21 cellular contexts compared by ENCODE assay signal in genomic region chr17:1069847-1070246, GRCh38.
"Had no signal": no experiment of that assay in that cellular context is flagged by ENCODE, and none has a peak within 500 bp of the region (broad histone marks: within the 10 kb centered on the region; RNA-seq: fewer than 3 reads in every experiment).

No MANE protein-coding gene starts in this region.

- H3K4me1 Mint-ChIP-seq: mesothelial cell of epicardium; stimulated activated naive CD8-positive, alpha-beta T cell treated with anti-CD3 and anti-CD28 coated beads, Interleukin-15, amount 100 ng/mL, for 72 hours had no signal

- H3K27me3 ChIP-seq: left lung, ovary, thyroid gland had no signal

- H3K27ac Mint-ChIP-seq: mesothelial cell of epicardium; naive thymus-derived CD4-positive, alpha-beta T cell; type B pancreatic cell had no signal

- ATAC-seq: left lung; naive thymus-derived CD4-positive, alpha-beta T cell; sciatic nerve; stimulated activated naive CD8-positive, alpha-beta T cell treated with anti-CD3 and anti-CD28 coated beads, Interleukin-15, amount 100 ng/mL, for 72 hours had no signal

- H3K27me3 Mint-ChIP-seq: central memory CD8-positive, alpha-beta T cell; naive thymus-derived CD4-positive, alpha-beta T cell; stimulated activated naive CD8-positive, alpha-beta T cell treated with anti-CD3 and anti-CD28 coated beads, Interleukin-15, amount 100 ng/mL, for 72 hours; type B pancreatic cell had no signal

- DNase-seq: dermis blood vessel endothelial cell; effector memory CD4-positive, alpha-beta T cell; mesenchymal stem cell; naive thymus-derived CD4-positive, alpha-beta T cell; occipital lobe; ovary; retina; stimulated activated CD4-positive, alpha-beta T cell treated with anti-CD3 and anti-CD28 coated beads, Interleukin-12 subunit alpha, Interleukin-12 subunit beta, amount 100 ng/mL, for 4 hours; stimulated activated CD4-positive, alpha-beta T cell treated with anti-CD3 and anti-CD28 coated beads, Interleukin-1b, Interleukin-23, amount 100 ng/mL, for 48 hours; stimulated activated CD4-positive, alpha-beta T cell treated with anti-CD3 and anti-CD28 coated beads, Interleukin-4, amount 100 ng/mL, for 1 hour; stimulated activated CD8-positive, alpha-beta memory T cell treated with anti-CD3 and anti-CD28 coated beads, Interleukin-4, amount 100 ng/mL, for 48 hours; stimulated activated naive CD4-positive, alpha-beta T cell; stimulated activated naive CD8-positive, alpha-beta T cell treated with anti-CD3 and anti-CD28 coated beads, Interleukin-15, amount 100 ng/mL, for 72 hours; thyroid gland had no signal

- H3K9me3 Mint-ChIP-seq: central memory CD8-positive, alpha-beta T cell; type B pancreatic cell had no signal

- H3K4me3 ChIP-seq: coronary artery, left lung, ovary, smooth muscle cell, thyroid gland had no signal

- H3K27ac ChIP-seq: coronary artery, left lung, ovary, thyroid gland had no signal

- H3K4me3 Mint-ChIP-seq: central memory CD8-positive, alpha-beta T cell; mesothelial cell of epicardium; naive thymus-derived CD4-positive, alpha-beta T cell; stimulated activated naive CD8-positive, alpha-beta T cell treated with anti-CD3 and anti-CD28 coated beads, Interleukin-15, amount 100 ng/mL, for 72 hours; type B pancreatic cell had no signal

- H3K4me1 ChIP-seq: left lung, thyroid gland had no signal

- H3K36me3 ChIP-seq: ovary had no signal

- H3K9me3 ChIP-seq: left lung, ovary, thyroid gland had no signal
